Comparison of ENCODE assay signal across 20 cellular contexts in genomic region chr12:89760783-89761182, GRCh38. TPM values are rescaled to one million over a fixed set of nuclear protein-coding genes. Genes with fewer than 3 reads are reported as not detected.
DNase-seq lines count a peak whose midpoint lies in the region; ATAC-seq and TF ChIP-seq lines count a peak whose summit lies in the region.
"Had no signal": no experiment of that assay in that cellular context is flagged by ENCODE, and none has a peak within 500 bp of the region (broad histone marks: within the 10 kb centered on the region; RNA-seq: fewer than 3 reads in every experiment).

No MANE protein-coding gene starts in this region.

- no peaks in the 10 kb centered on the region for H3K9me2 ChIP-seq in Loucy (replicated peaks; ENCODE audit: low read depth, low read length)

- no peak overlapping the region for H3K4me3 Mint-ChIP-seq in activated CD8-positive, alpha-beta T cell treated with anti-CD3 and anti-CD28 coated beads, Interleukin-2, amount 10 ng/mL, durations not matched to agents 7 days and 5 days
- H3K4me3 Mint-ChIP-seq in activated CD8-positive, alpha-beta T cell treated with anti-CD3 and anti-CD28 coated beads for 36 hours = no peak overlapping the region
- H3K4me3 Mint-ChIP-seq in activated B cell treated with CpG ODN at 0.5 μM for 24 hours = peak overlapping the region; percentile 24
- H3K4me3 Mint-ChIP-seq in stimulated activated effector memory CD8-positive, alpha-beta T cell treated with anti-CD3 and anti-CD28 coated beads, Interleukin-12 subunit alpha, Interleukin-12 subunit beta, amount 100 ng/mL, for 72 hours = no peak overlapping the region
- H3K4me3 Mint-ChIP-seq: activated naive CD8-positive, alpha-beta T cell treated with anti-CD3 and anti-CD28 coated beads for 36 hours; WTC11 had no signal

- peaks cover 3% of the 10 kb centered on the region for H3K36me3 Mint-ChIP-seq in activated CD8-positive, alpha-beta T cell treated with anti-CD3 and anti-CD28 coated beads, Interleukin-2, amount 10 ng/mL, durations not matched to agents 7 days and 5 days (ENCODE audit: low read depth)
- no peaks in the 10 kb centered on the region for H3K36me3 Mint-ChIP-seq in activated CD8-positive, alpha-beta T cell treated with anti-CD3 and anti-CD28 coated beads for 36 hours (ENCODE audit: low read depth)
- no peaks in the 10 kb centered on the region for H3K36me3 Mint-ChIP-seq in activated B cell treated with CpG ODN at 0.5 μM for 24 hours (ENCODE audit: low read depth)
- H3K36me3 Mint-ChIP-seq in stimulated activated effector memory CD8-positive, alpha-beta T cell treated with anti-CD3 and anti-CD28 coated beads, Interleukin-12 subunit alpha, Interleukin-12 subunit beta, amount 100 ng/mL, for 72 hours = peaks cover 12% of the 10 kb centered on the region
- H3K36me3 Mint-ChIP-seq: WTC11 had no signal

- no peak for TF ChIP-seq EP300 in suprapubic skin (IDR thresholded peaks at IDR 0.05)

- H4K20me1 ChIP-seq in Loucy (ENCODE audit: insufficient read depth, low read length, poor library complexity, severe bottlenecking) = no peaks in the 10 kb centered on the region

- no peak overlapping the region for H2AFZ ChIP-seq in Loucy (ENCODE audit: low read length)
- H2AFZ ChIP-seq: hepatocyte had no signal

- 74% methylated on average over 2 of the region's 2 CpGs for WGBS in suprapubic skin

- H3K27ac ChIP-seq in suprapubic skin = no peak overlapping the region
- H3K27ac ChIP-seq: hepatocyte, ovary, upper lobe of left lung had no signal

- intact Hi-C loops in activated CD8-positive, alpha-beta T cell treated with anti-CD3 and anti-CD28 coated beads for 36 hours (cut with micrococcal nuclease) = loop anchor here (10.0 kb wide), 2 partner anchors 94 to 324 kb away; no protein-coding TSS in a partner anchor
- intact Hi-C loops in activated B cell treated with CpG ODN at 0.5 μM for 24 hours (cut with micrococcal nuclease) = no loop called here

- TF ChIP-seq POLR2A in suprapubic skin (IDR thresholded peaks at IDR 0.05) = no peak

- no peak overlapping the region for H3K9ac ChIP-seq in Loucy (ENCODE audit: low read depth, low read length, poor library complexity, severe bottlenecking)

- DNase-seq in activated CD8-positive, alpha-beta T cell treated with anti-CD3 and anti-CD28 coated beads, Interleukin-2, amount 10 ng/mL, durations not matched to agents 7 days and 5 days = no peak
- no peak for DNase-seq in activated CD8-positive, alpha-beta T cell treated with anti-CD3 and anti-CD28 coated beads for 36 hours
- no peak for DNase-seq in activated B cell treated with CpG ODN at 0.5 μM for 24 hours
- no peak for DNase-seq in stimulated activated effector memory CD8-positive, alpha-beta T cell treated with anti-CD3 and anti-CD28 coated beads, Interleukin-12 subunit alpha, Interleukin-12 subunit beta, amount 100 ng/mL, for 72 hours (ENCODE audit: low spot score in 2 of 2)
- no peak for DNase-seq in suprapubic skin (ENCODE audit: low spot score in 2 of 2)
- no peak for DNase-seq in Ammon's horn (ENCODE audit: low spot score)
- DNase-seq in KG1 (lab: John Stamatoyannopoulos, UW) = no peak
- DNase-seq: activated CD8-positive, alpha-beta memory T cell treated with anti-CD3 and anti-CD28 coated beads, Interleukin-2, amount 50 U/mL, for 48 hours; activated naive CD8-positive, alpha-beta T cell treated with anti-CD3 and anti-CD28 coated beads for 36 hours; Caco-2; effector CD4-positive, alpha-beta T cell; MM.1S; NCI-H2081 treated with DMSO at 0.1 percent for 48 hours; NCI-H526 treated with DMSO at 0.1 percent for 48 hours; ovary; stimulated activated CD4-positive, alpha-beta T cell treated with anti-CD3 and anti-CD28 coated beads, Interleukin-4, amount 100 ng/mL, for 4 hours; upper lobe of left lung had no signal

- H3K4me1 Mint-ChIP-seq in activated CD8-positive, alpha-beta T cell treated with anti-CD3 and anti-CD28 coated beads, Interleukin-2, amount 10 ng/mL, durations not matched to agents 7 days and 5 days (ENCODE audit: low read depth) = peaks cover 35% of the 10 kb centered on the region
- H3K4me1 Mint-ChIP-seq in activated CD8-positive, alpha-beta T cell treated with anti-CD3 and anti-CD28 coated beads for 36 hours (ENCODE audit: low read depth) = peaks cover 40% of the 10 kb centered on the region
- peaks cover 49% of the 10 kb centered on the region for H3K4me1 Mint-ChIP-seq in activated B cell treated with CpG ODN at 0.5 μM for 24 hours
- H3K4me1 Mint-ChIP-seq in stimulated activated effector memory CD8-positive, alpha-beta T cell treated with anti-CD3 and anti-CD28 coated beads, Interleukin-12 subunit alpha, Interleukin-12 subunit beta, amount 100 ng/mL, for 72 hours = peaks cover 48% of the 10 kb centered on the region
- H3K4me1 Mint-ChIP-seq: WTC11 had no signal

- H3K27me3 Mint-ChIP-seq in activated CD8-positive, alpha-beta T cell treated with anti-CD3 and anti-CD28 coated beads, Interleukin-2, amount 10 ng/mL, durations not matched to agents 7 days and 5 days (ENCODE audit: low read depth) = no peaks in the 10 kb centered on the region
- H3K27me3 Mint-ChIP-seq in activated CD8-positive, alpha-beta T cell treated with anti-CD3 and anti-CD28 coated beads for 36 hours = no peaks in the 10 kb centered on the region
- no peaks in the 10 kb centered on the region for H3K27me3 Mint-ChIP-seq in activated B cell treated with CpG ODN at 0.5 μM for 24 hours
- H3K27me3 Mint-ChIP-seq: activated naive CD8-positive, alpha-beta T cell treated with anti-CD3 and anti-CD28 coated beads for 36 hours had no signal

- H3F3A ChIP-seq in Loucy (ENCODE audit: low read depth) = no peaks in the 10 kb centered on the region

- no peak overlapping the region for H3K4me3 ChIP-seq in Loucy (ENCODE audit: low read length, poor library complexity, severe bottlenecking)
- H3K4me3 ChIP-seq in suprapubic skin = no peak overlapping the region
- H3K4me3 ChIP-seq: hepatocyte, ovary, upper lobe of left lung had no signal

- H3K9me3 ChIP-seq in Loucy (ENCODE audit: insufficient read depth, low read depth, low read length) (no peaks in the 10 kb centered on the region), suprapubic skin (no peaks in the 10 kb centered on the region)
- H3K9me3 ChIP-seq: Caco-2, ovary, upper lobe of left lung had no signal

- CTCF ChIA-PET in activated CD8-positive, alpha-beta T cell treated with anti-CD3 and anti-CD28 coated beads, Interleukin-2, amount 10 ng/mL, durations not matched to agents 7 days and 5 days (lab: Charles Lee) = no interaction called here
- CTCF ChIA-PET in activated CD8-positive, alpha-beta T cell treated with anti-CD3 and anti-CD28 coated beads for 36 hours (lab: Charles Lee) = no interaction called here
- CTCF ChIA-PET in activated B cell treated with CpG ODN at 0.5 μM for 24 hours (lab: Charles Lee) = interaction anchor here (0.9 kb wide), 1 partner anchor 253 kb away, joined by 3 read pairs; no protein-coding TSS in a partner anchor

- H3K4me1 ChIP-seq in Loucy (ENCODE audit: insufficient read depth, low read length, poor library complexity, severe bottlenecking) = peaks cover 20% of the 10 kb centered on the region
- H3K4me1 ChIP-seq in suprapubic skin = peaks cover 15% of the 10 kb centered on the region

- H3K27me3 ChIP-seq in Loucy (ENCODE audit: insufficient read depth, low read length, poor library complexity, severe bottlenecking) (no peaks in the 10 kb centered on the region), suprapubic skin (no peaks in the 10 kb centered on the region)
- H3K27me3 ChIP-seq: hepatocyte, ovary, upper lobe of left lung had no signal

- POLR2A ChIA-PET in activated CD8-positive, alpha-beta T cell treated with anti-CD3 and anti-CD28 coated beads, Interleukin-2, amount 10 ng/mL, durations not matched to agents 7 days and 5 days (lab: Charles Lee) = interaction anchor here (2.3 kb wide), 1 partner anchor 51 kb away, joined by 13 read pairs; the partner anchor contains the start of gene ATP2B1
- POLR2A ChIA-PET in activated CD8-positive, alpha-beta T cell treated with anti-CD3 and anti-CD28 coated beads for 36 hours (lab: Charles Lee) = interaction anchor here (0.8 kb wide), 1 partner anchor 52 kb away, joined by 3 read pairs; the partner anchor contains the start of gene ATP2B1
- POLR2A ChIA-PET in activated B cell treated with CpG ODN at 0.5 μM for 24 hours (lab: Charles Lee) = interaction anchor here (1.5 to 1.8 kb wide), 3 partner anchors 9 to 120 kb away, joined by 5 to 12 read pairs (median 5); partner anchors contain the start of gene ATP2B1

- H3K36me3 ChIP-seq in Loucy (ENCODE audit: insufficient read depth, low read length) = no peaks in the 10 kb centered on the region
- no peaks in the 10 kb centered on the region for H3K36me3 ChIP-seq in suprapubic skin
- H3K36me3 ChIP-seq: ovary, upper lobe of left lung had no signal

- no peak for TF ChIP-seq CTCF in activated CD8-positive, alpha-beta T cell treated with anti-CD3 and anti-CD28 coated beads for 36 hours (IDR thresholded peaks at IDR 0.05)
- TF ChIP-seq CTCF in Loucy (conservative IDR thresholded peaks at IDR 0.05; ENCODE audit: low read length) (no peak), activated B cell treated with CpG ODN at 0.5 μM for 24 hours (IDR thresholded peaks at IDR 0.05) (no peak), suprapubic skin (IDR thresholded peaks at IDR 0.05) (no peak)

- H3K79me2 ChIP-seq in Loucy (ENCODE audit: insufficient read depth, low read length) = no peaks in the 10 kb centered on the region
- H3K79me2 ChIP-seq: hepatocyte had no signal

- H3K4me2 ChIP-seq in Loucy (ENCODE audit: low read depth, low read length, poor library complexity, severe bottlenecking) = peak overlapping the region; percentile 5
- H3K4me2 ChIP-seq: hepatocyte had no signal

- no peak overlapping the region for H3K27ac Mint-ChIP-seq in activated CD8-positive, alpha-beta T cell treated with anti-CD3 and anti-CD28 coated beads, Interleukin-2, amount 10 ng/mL, durations not matched to agents 7 days and 5 days
- no peak overlapping the region for H3K27ac Mint-ChIP-seq in activated CD8-positive, alpha-beta T cell treated with anti-CD3 and anti-CD28 coated beads for 36 hours
- peak overlapping the region; percentile 67 for H3K27ac Mint-ChIP-seq in activated B cell treated with CpG ODN at 0.5 μM for 24 hours
- peak overlapping the region; percentile 63 for H3K27ac Mint-ChIP-seq in stimulated activated effector memory CD8-positive, alpha-beta T cell treated with anti-CD3 and anti-CD28 coated beads, Interleukin-12 subunit alpha, Interleukin-12 subunit beta, amount 100 ng/mL, for 72 hours
- H3K27ac Mint-ChIP-seq: activated naive CD8-positive, alpha-beta T cell treated with anti-CD3 and anti-CD28 coated beads for 36 hours; WTC11 had no signal

- ATAC-seq in activated CD8-positive, alpha-beta T cell treated with anti-CD3 and anti-CD28 coated beads, Interleukin-2, amount 10 ng/mL, durations not matched to agents 7 days and 5 days = peak; percentile 51
- ATAC-seq in activated CD8-positive, alpha-beta T cell treated with anti-CD3 and anti-CD28 coated beads for 36 hours = no peak
- no peak for ATAC-seq in activated B cell treated with CpG ODN at 0.5 μM for 24 hours (ENCODE audit: low read depth)
- ATAC-seq in stimulated activated effector memory CD8-positive, alpha-beta T cell treated with anti-CD3 and anti-CD28 coated beads, Interleukin-12 subunit alpha, Interleukin-12 subunit beta, amount 100 ng/mL, for 72 hours = no peak
- ATAC-seq: WTC11 had no signal

- no peaks in the 10 kb centered on the region for H3K9me3 Mint-ChIP-seq in activated CD8-positive, alpha-beta T cell treated with anti-CD3 and anti-CD28 coated beads, Interleukin-2, amount 10 ng/mL, durations not matched to agents 7 days and 5 days (ENCODE audit: insufficient read depth)
- peaks cover 12% of the 10 kb centered on the region for H3K9me3 Mint-ChIP-seq in activated CD8-positive, alpha-beta T cell treated with anti-CD3 and anti-CD28 coated beads for 36 hours
- H3K9me3 Mint-ChIP-seq in activated B cell treated with CpG ODN at 0.5 μM for 24 hours = peaks cover 5% of the 10 kb centered on the region
- peaks cover 4% of the 10 kb centered on the region for H3K9me3 Mint-ChIP-seq in stimulated activated effector memory CD8-positive, alpha-beta T cell treated with anti-CD3 and anti-CD28 coated beads, Interleukin-12 subunit alpha, Interleukin-12 subunit beta, amount 100 ng/mL, for 72 hours

RNA-seq across cellular contexts. Expression of gene ATP2B1, which starts 52.1 kb away (rescaled TPM):
- 10 to 100 TPM; 25.3 to 26.5 TPM for total RNA-seq in activated CD8-positive, alpha-beta T cell treated with anti-CD3 and anti-CD28 coated beads, Interleukin-2, amount 10 ng/mL, durations not matched to agents 7 days and 5 days
- total RNA-seq in activated CD8-positive, alpha-beta T cell treated with anti-CD3 and anti-CD28 coated beads for 36 hours = 10 to 100 TPM; 20.8 to 26.2 TPM
- total RNA-seq in activated B cell treated with CpG ODN at 0.5 μM for 24 hours = 110 and 136 TPM in 2 replicates
- 10 to 100 TPM; 31.8 to 97.3 (median 74.5) TPM for total RNA-seq in suprapubic skin

Comparison
In these comparisons a context has a peak if more than half of its experiments do, and no peak if none do; other contexts are left out.
1. H3K27ac Mint-ChIP-seq: peak in activated B cell treated with CpG ODN at 0.5 μM for 24 hours (single experiment) and stimulated activated effector memory CD8-positive, alpha-beta T cell treated with anti-CD3 and anti-CD28 coated beads, Interleukin-12 subunit alpha, Interleukin-12 subunit beta, amount 100 ng/mL, for 72 hours (single experiment); none in activated CD8-positive, alpha-beta T cell treated with anti-CD3 and anti-CD28 coated beads, Interleukin-2, amount 10 ng/mL, durations not matched to agents 7 days and 5 days (single experiment) and activated CD8-positive, alpha-beta T cell treated with anti-CD3 and anti-CD28 coated beads for 36 hours (single experiment).